In the genomic region with DNA sequence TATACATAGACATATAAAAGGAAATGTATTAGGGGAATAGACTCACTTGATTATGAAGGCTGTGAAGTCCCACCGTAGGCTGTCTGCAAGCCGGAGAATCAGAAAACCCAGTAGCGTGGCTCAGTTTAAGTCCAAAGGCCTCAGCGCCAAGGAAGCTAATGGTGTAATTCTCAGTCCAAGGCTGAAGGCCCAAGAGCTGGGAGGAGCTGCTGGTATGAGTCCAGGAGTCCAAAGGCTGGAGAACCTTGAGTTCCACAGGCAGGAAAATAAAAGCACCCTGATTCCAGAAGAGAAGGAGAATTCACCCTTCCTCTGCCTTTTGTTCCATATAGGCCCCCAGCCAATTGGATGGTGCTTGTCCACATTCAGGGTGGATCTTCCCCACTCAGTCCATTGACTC, we compare ENCODE assay signal across 23 cellular contexts.
"Had no signal": no experiment of that assay in that cellular context is flagged by ENCODE, and none has a peak within 500 bp of the region (broad histone marks: within the 10 kb centered on the region; RNA-seq: fewer than 3 reads in every experiment).

No MANE protein-coding gene starts in this region.

- ATAC-seq: heart right ventricle; left lung; lower lobe of right lung; naive thymus-derived CD4-positive, alpha-beta T cell; natural killer cell treated with Interleukin-12 subunit alpha and Interleukin-12 subunit beta and Interleukin-15 and Interleukin-18, amount 100 ng/mL, for 72 hours; right lobe of liver; stimulated activated naive B cell treated with anti-CD40 and anti-IgM and Interleukin-4, amounts not matched to agents 10 μg/mL and 1 μg/mL and 100 μg/mL, for 72 hours; stimulated activated naive CD8-positive, alpha-beta T cell treated with anti-CD3 and anti-CD28 coated beads, Interleukin-15, Interleukin-2, amounts not matched to agents 100 U/mL and 50 U/mL, for 24 hours; upper lobe of right lung had no signal

- DNase-seq: heart right ventricle; islet precursor cell; left lung; lower lobe of right lung; mammary epithelial cell; mesenchymal stem cell; naive thymus-derived CD4-positive, alpha-beta T cell; ovary; right lobe of liver; stimulated activated CD4-positive, alpha-beta T cell treated with anti-CD3 and anti-CD28 coated beads, Interleukin-12 subunit alpha, Interleukin-12 subunit beta, amount 100 ng/mL, for 4 hours; stimulated activated CD4-positive, alpha-beta T cell treated with anti-CD3 and anti-CD28 coated beads, Interleukin-15, amount 100 ng/mL, for 24 hours; stimulated activated CD4-positive, alpha-beta T cell treated with anti-CD3 and anti-CD28 coated beads, Interleukin-2, amount 100 ng/mL, for 24 hours; stimulated activated CD4-positive, alpha-beta T cell treated with anti-CD3 and anti-CD28 coated beads, Interleukin-4, amount 100 ng/mL, for 1 hour; stimulated activated naive B cell treated with anti-CD40 and anti-IgM and Interleukin-4, amounts not matched to agents 10 μg/mL and 1 μg/mL and 100 μg/mL, for 72 hours; stimulated activated naive CD8-positive, alpha-beta T cell treated with anti-CD3 and anti-CD28 coated beads, Interleukin-15, Interleukin-2, amounts not matched to agents 100 U/mL and 50 U/mL, for 24 hours; stomach; testis; thyroid gland; trophoblast cell; upper lobe of right lung had no signal

- H3K36me3 ChIP-seq: heart right ventricle, left lung, lower lobe of right lung, ovary, right atrium auricular region, right lobe of liver, stomach, thyroid gland, upper lobe of right lung had no signal

- H3K27me3 ChIP-seq: heart right ventricle, hepatocyte, left lung, ovary, right atrium auricular region, right lobe of liver, stomach, testis, thyroid gland, upper lobe of right lung had no signal

- H3K4me1 ChIP-seq: heart right ventricle, left lung, lower lobe of right lung, right atrium auricular region, right lobe of liver, stomach, testis, thyroid gland, upper lobe of right lung had no signal

- H3K4me3 ChIP-seq: heart right ventricle, hepatocyte, left lung, lower lobe of right lung, ovary, right atrium auricular region, right lobe of liver, stomach, testis, thyroid gland, upper lobe of right lung had no signal

- H3K9me3 ChIP-seq: lower lobe of right lung, ovary, right atrium auricular region, right lobe of liver, testis, thyroid gland had no signal

- H3K27ac ChIP-seq: heart right ventricle, hepatocyte, left lung, lower lobe of right lung, ovary, right atrium auricular region, right lobe of liver, stomach, testis, thyroid gland, upper lobe of right lung had no signal
